11 cellular contexts compared by ENCODE assay signal in the genomic region with DNA sequence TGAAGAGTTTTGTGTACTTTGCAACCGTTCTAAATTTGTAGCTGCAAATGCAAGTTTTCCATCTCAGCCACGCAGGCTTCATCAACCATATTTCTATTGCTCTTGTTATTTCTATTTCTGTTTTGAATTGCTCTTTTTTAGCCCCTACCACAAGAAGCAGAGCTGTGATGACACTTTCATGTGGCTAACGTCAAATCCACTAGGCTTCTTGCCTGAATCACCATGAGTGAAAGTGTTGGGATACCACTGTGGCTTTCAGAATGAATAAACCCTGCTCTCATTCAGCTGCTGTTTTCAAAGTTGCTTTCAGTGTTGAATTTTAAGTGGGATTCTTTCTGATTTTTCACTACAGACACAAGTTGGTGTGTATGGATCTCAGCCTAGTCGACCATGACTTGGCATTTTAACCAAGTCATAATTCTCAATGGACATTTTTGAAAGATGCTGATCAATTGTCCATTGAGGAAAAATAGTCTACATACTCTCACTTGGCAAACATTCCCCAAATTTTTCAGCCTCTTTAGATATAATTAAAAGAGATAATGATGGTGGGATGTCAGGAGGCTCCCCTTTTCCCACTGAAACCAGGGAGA. TPM values are rescaled to one million over a fixed set of nuclear protein-coding genes. Genes with fewer than 3 reads are reported as not detected.
DNase-seq lines count a peak whose midpoint lies in the region; ATAC-seq and TF ChIP-seq lines count a peak whose summit lies in the region.
"Had no signal": no experiment of that assay in that cellular context is flagged by ENCODE, and none has a peak within 500 bp of the region (broad histone marks: within the 10 kb centered on the region; RNA-seq: fewer than 3 reads in every experiment).

No MANE protein-coding gene starts in this region.

- TF ChIP-seq EP300 in transverse colon (IDR thresholded peaks at IDR 0.05; ENCODE audit: low read depth) = no peak

- H3K9me3 ChIP-seq in transverse colon (no peaks in the 10 kb centered on the region), PC-9 (ENCODE audit: insufficient read depth, low read depth) (no peaks in the 10 kb centered on the region)
- H3K9me3 ChIP-seq: esophagus muscularis mucosa had no signal

- H2AFZ ChIP-seq in PC-9 = no peak overlapping the region

- H3K27me3 ChIP-seq in transverse colon (no peaks in the 10 kb centered on the region), PC-9 (ENCODE audit: insufficient read depth, low read depth) (no peaks in the 10 kb centered on the region)
- H3K27me3 ChIP-seq: esophagus muscularis mucosa had no signal

- H3K27ac ChIP-seq in transverse colon (no peak overlapping the region), PC-9 (no peak overlapping the region)
- H3K27ac ChIP-seq: esophagus muscularis mucosa had no signal

- H3K4me3 ChIP-seq in transverse colon = no peak overlapping the region
- H3K4me3 ChIP-seq in PC-9 = no peak overlapping the region
- H3K4me3 ChIP-seq: esophagus muscularis mucosa had no signal

- no peaks in the 10 kb centered on the region for H3F3A ChIP-seq in PC-9 (ENCODE audit: insufficient read depth, low read depth)

- peak overlapping the region; percentile 27 for H3K4me3 Mint-ChIP-seq in activated naive CD8-positive, alpha-beta T cell treated with anti-CD3 and anti-CD28 coated beads, Interleukin-2, amount 50 U/mL, for 24 hours

- no peaks in the 10 kb centered on the region for H3K36me3 ChIP-seq in transverse colon
- no peaks in the 10 kb centered on the region for H3K36me3 ChIP-seq in PC-9 (ENCODE audit: low read depth)
- H3K36me3 ChIP-seq: esophagus muscularis mucosa had no signal

- H3K9me3 Mint-ChIP-seq in activated naive CD8-positive, alpha-beta T cell treated with anti-CD3 and anti-CD28 coated beads, Interleukin-2, amount 50 U/mL, for 24 hours = peaks cover 3% of the 10 kb centered on the region

- no peak overlapping the region for H3K4me2 ChIP-seq in PC-9

- H3K27me3 Mint-ChIP-seq in activated naive CD8-positive, alpha-beta T cell treated with anti-CD3 and anti-CD28 coated beads, Interleukin-2, amount 50 U/mL, for 24 hours = peaks cover 51% of the 10 kb centered on the region

- ATAC-seq in GM19397 (IDR thresholded peaks at IDR 0.05; ENCODE audit: unreplicated experiment) (peak; percentile 89), HG03097 (IDR thresholded peaks at IDR 0.05; ENCODE audit: low FRiP score, unreplicated experiment) (peak; percentile 98)
- peak; percentile 98 for ATAC-seq in activated naive CD8-positive, alpha-beta T cell treated with anti-CD3 and anti-CD28 coated beads, Interleukin-2, amount 50 U/mL, for 24 hours

- no peak for TF ChIP-seq POLR2A in transverse colon (IDR thresholded peaks at IDR 0.05)

- H4K20me1 ChIP-seq in PC-9 (ENCODE audit: insufficient read depth) = no peaks in the 10 kb centered on the region

- H3K4me1 ChIP-seq in transverse colon (no peaks in the 10 kb centered on the region), PC-9 (replicated peaks; ENCODE audit: insufficient read depth) (no peaks in the 10 kb centered on the region)
- H3K4me1 ChIP-seq: esophagus muscularis mucosa had no signal

- CTCF ChIA-PET in PC-9 (lab: Charles Lee) = interaction anchor here (0.7 kb wide), 1 partner anchor 8 kb away, joined by 6 read pairs; no protein-coding TSS in a partner anchor

- POLR2A ChIA-PET in PC-9 (lab: Charles Lee; ENCODE audit: unreplicated experiment) = no interaction called here

- no TSS peak for BruUV-seq in PC-9 (replicated peaks; lab: Mats Ljungman, UMichigan)

- TF ChIP-seq CTCF in GM13977 (IDR thresholded peaks at IDR 0.05; ENCODE audit: extremely low read depth, insufficient read depth, missing control alignments) (no peak), transverse colon (IDR thresholded peaks at IDR 0.05) (no peak), PC-9 (conservative IDR thresholded peaks at IDR 0.05) (no peak)

- H3K4me1 Mint-ChIP-seq in activated naive CD8-positive, alpha-beta T cell treated with anti-CD3 and anti-CD28 coated beads, Interleukin-2, amount 50 U/mL, for 24 hours = peaks cover 19% of the 10 kb centered on the region

- H3K27ac Mint-ChIP-seq in activated naive CD8-positive, alpha-beta T cell treated with anti-CD3 and anti-CD28 coated beads, Interleukin-2, amount 50 U/mL, for 24 hours = peak overlapping the region; percentile 63

- no peaks in the 10 kb centered on the region for H3K9me2 ChIP-seq in PC-9 (ENCODE audit: insufficient read depth)

- WGBS in transverse colon (ENCODE audit: low coverage in 1 of 2), 2 donors = 53 to 55% methylated on average over 4 of the region's 4 CpGs

- no peaks in the 10 kb centered on the region for H3K79me2 ChIP-seq in PC-9 (ENCODE audit: low read depth)

- DNase-seq in GM13977 (ENCODE audit: low spot score) = peak; percentile 7
- peak; percentile 16 for DNase-seq in activated naive CD8-positive, alpha-beta T cell treated with anti-CD3 and anti-CD28 coated beads, Interleukin-2, amount 50 U/mL, for 24 hours
- DNase-seq in putamen (ENCODE audit: low spot score) = no peak
- DNase-seq in activated gamma-delta T cell (lab: John Stamatoyannopoulos, UW) = no peak
- no peak for DNase-seq in transverse colon
- DNase-seq in PC-9 = no peak
- DNase-seq: OCI-M1 had no signal

- intact Hi-C loops in transverse colon (cut with DNase I; ENCODE audit: low total_unique reads) (no loop called here), PC-9 (cut with micrococcal nuclease; ENCODE audit: unreplicated experiment) (no loop called here)

- H3K36me3 Mint-ChIP-seq in activated naive CD8-positive, alpha-beta T cell treated with anti-CD3 and anti-CD28 coated beads, Interleukin-2, amount 50 U/mL, for 24 hours (ENCODE audit: low read depth) = no peaks in the 10 kb centered on the region

- in situ Hi-C loops in GM13977 (cut with MboI; ENCODE audit: low pct_unique_long_range_greater_than_20kb, low sequenced_read_pairs, unreplicated experiment) (no loop called here), transverse colon (cut with MboI; ENCODE audit: low pct_ligation_motif_present in 1 of 4, low pct_unique_long_range_greater_than_20kb in 1 of 4, low sequenced_read_pairs in 3 of 4) (no loop called here)

RNA-seq across cellular contexts. Expression of gene MTAP, which starts 41.0 kb away (rescaled TPM):
- total RNA-seq in transverse colon (10 to 100 TPM in 3 of 4 donors, 1 to 10 TPM in 1; 4.5 to 15.1 (median 13.6) TPM), PC-9 (2021) (44.1 and 46.1 TPM in 2 replicates)
- total RNA-seq: Daoy had no signal

Comparison
In these comparisons a context has a peak if more than half of its experiments do, and no peak if none do; other contexts are left out.
1. DNase-seq: peak in GM13977 (single experiment) and activated naive CD8-positive, alpha-beta T cell treated with anti-CD3 and anti-CD28 coated beads, Interleukin-2, amount 50 U/mL, for 24 hours (single experiment); none in putamen (single experiment), activated gamma-delta T cell (single experiment), transverse colon (single experiment) and PC-9 (0 of 2).
2. Peak in every context shown above with its lines, with median percentiles within 50 percentile points of each other: ATAC-seq.